Comparison of ENCODE assay signal across 27 cellular contexts in genomic region chr16:35410438-35410837, GRCh38.
"Had no signal": no experiment of that assay in that cellular context is flagged by ENCODE, and none has a peak within 500 bp of the region (broad histone marks: within the 10 kb centered on the region; RNA-seq: fewer than 3 reads in every experiment).

No MANE protein-coding gene starts in this region.

- FAIRE-seq: urothelium cell line had no signal

- H3K36me3 ChIP-seq: stomach, suprapubic skin, thoracic aorta, thyroid gland, tibial artery, tibial nerve, transverse colon, upper lobe of left lung, upper lobe of right lung, uterus, vagina had no signal

- H3K4me3 ChIP-seq: stomach, suprapubic skin, testis, thoracic aorta, thyroid gland, tibial artery, tibial nerve, transverse colon, upper lobe of left lung, upper lobe of right lung, uterus, vagina had no signal

- H3K27ac ChIP-seq: stomach, suprapubic skin, testis, thoracic aorta, thyroid gland, tibial artery, tibial nerve, transverse colon, upper lobe of left lung, upper lobe of right lung, uterus, vagina had no signal

- H3K4me1 ChIP-seq: stomach, suprapubic skin, testis, thyroid gland, tibial artery, tibial nerve, transverse colon, upper lobe of left lung, upper lobe of right lung, uterus, vagina had no signal

- H3K27me3 ChIP-seq: stomach, suprapubic skin, testis, thyroid gland, tibial artery, tibial nerve, transverse colon, upper lobe of left lung, upper lobe of right lung, uterus, vagina had no signal

- H3K9me3 ChIP-seq: suprapubic skin, testis, thoracic aorta, thyroid gland, upper lobe of right lung, uterus, vagina had no signal

- DNase-seq: stimulated activated CD4-positive, alpha-beta T cell treated with anti-CD3 and anti-CD28 coated beads, Interleukin-2, amount 100 ng/mL, for 48 hours; stimulated activated CD4-positive, alpha-beta T cell treated with anti-CD3 and anti-CD28 coated beads, Interleukin-4, amount 100 ng/mL, for 1 hour; stimulated activated CD4-positive, alpha-beta T cell treated with anti-CD3 and anti-CD28 coated beads, Interleukin-4, amount 100 ng/mL, for 24 hours; stimulated activated CD4-positive, alpha-beta T cell treated with anti-CD3 and anti-CD28 coated beads, Interleukin-4, amount 100 ng/mL, for 4 hours; stimulated activated CD8-positive, alpha-beta memory T cell treated with anti-CD3 and anti-CD28 coated beads, Interleukin-4, amount 100 ng/mL, for 48 hours; stimulated activated naive B cell treated with anti-CD40 and anti-IgM and Interleukin-4, amounts not matched to agents 10 μg/mL and 1 μg/mL and 100 μg/mL, for 72 hours; stimulated activated naive CD4-positive, alpha-beta T cell; stimulated activated naive CD4-positive, alpha-beta T cell treated with Interleukin-2 at 50 U/mL for 16 hours; stimulated activated naive CD8-positive, alpha-beta T cell treated with anti-CD3 and anti-CD28 coated beads, Interleukin-15, amount 100 ng/mL, for 72 hours; stimulated activated naive CD8-positive, alpha-beta T cell treated with anti-CD3 and anti-CD28 coated beads, Interleukin-15, Interleukin-2, amounts not matched to agents 100 U/mL and 50 U/mL, for 24 hours; stomach; substantia nigra; testis; thyroid gland; tibial artery; transverse colon; trophoblast cell; upper lobe of left lung; upper lobe of right lung; uterus had no signal

- ATAC-seq: stimulated activated effector memory CD8-positive, alpha-beta T cell treated with anti-CD3 and anti-CD28 coated beads, Interleukin-12 subunit alpha, Interleukin-12 subunit beta, amount 100 ng/mL, for 72 hours; stimulated activated memory B cell treated with anti-CD40 and anti-IgM and Interleukin-4, amounts not matched to agents 10 μg/mL and 1 μg/mL and 100 μg/mL, for 72 hours; stimulated activated naive B cell treated with anti-CD40 and anti-IgM and Interleukin-4, amounts not matched to agents 10 μg/mL and 1 μg/mL and 100 μg/mL, for 72 hours; stimulated activated naive CD8-positive, alpha-beta T cell treated with anti-CD3 and anti-CD28 coated beads, Interleukin-15, amount 100 ng/mL, for 72 hours; stimulated activated naive CD8-positive, alpha-beta T cell treated with anti-CD3 and anti-CD28 coated beads, Interleukin-15, Interleukin-2, amounts not matched to agents 100 U/mL and 50 U/mL, for 24 hours; upper lobe of right lung had no signal
